In genomic region chr12:29882771-29883315, GRCh38 we compare ENCODE assay signal across 11 cellular contexts.
"Had no signal": no experiment of that assay in that cellular context is flagged by ENCODE, and none has a peak within 500 bp of the region (broad histone marks: within the 10 kb centered on the region; RNA-seq: fewer than 3 reads in every experiment).

No MANE protein-coding gene starts in this region.

- H3K9me3 ChIP-seq: neutrophil had no signal

- H3K4me2 ChIP-seq: smooth muscle cell had no signal

- H3K27me3 ChIP-seq: heart right ventricle, neutrophil had no signal

- H3K4me3 ChIP-seq: heart right ventricle, smooth muscle cell had no signal

- H3K4me1 ChIP-seq: parathyroid adenoma had no signal

- DNase-seq: activated CD4-positive, alpha-beta memory T cell treated with anti-CD3 and anti-CD28 coated beads, Interleukin-2, amount 10 ng/mL, durations not matched to agents 7 days and 5 days; activated CD4-positive, alpha-beta T cell treated with anti-CD3 and anti-CD28 coated beads for 36 hours; activated naive CD4-positive, alpha-beta T cell treated with anti-CD3 and anti-CD28 coated beads, Interleukin-2, amount 10 ng/mL, durations not matched to agents 7 days and 5 days; activated T-cell treated with anti-CD3 and anti-CD28 coated beads, Interleukin-2, amount 50 U/mL, for 24 hours; heart right ventricle; left colon; naive thymus-derived CD4-positive, alpha-beta T cell; stimulated activated naive CD8-positive, alpha-beta T cell treated with anti-CD3 and anti-CD28 coated beads, Interleukin-15, Interleukin-2, amounts not matched to agents 100 U/mL and 50 U/mL, for 24 hours had no signal

- H3K27ac ChIP-seq: heart right ventricle, neutrophil, parathyroid adenoma had no signal

- H3K9ac ChIP-seq: parathyroid adenoma had no signal

- H3K79me2 ChIP-seq: parathyroid adenoma had no signal

- H3K36me3 ChIP-seq: heart right ventricle, neutrophil had no signal

- ATAC-seq: activated CD4-positive, alpha-beta T cell treated with anti-CD3 and anti-CD28 coated beads for 36 hours; left colon; naive thymus-derived CD4-positive, alpha-beta T cell; stimulated activated naive CD8-positive, alpha-beta T cell treated with anti-CD3 and anti-CD28 coated beads, Interleukin-15, Interleukin-2, amounts not matched to agents 100 U/mL and 50 U/mL, for 24 hours had no signal
